In the genomic region with DNA sequence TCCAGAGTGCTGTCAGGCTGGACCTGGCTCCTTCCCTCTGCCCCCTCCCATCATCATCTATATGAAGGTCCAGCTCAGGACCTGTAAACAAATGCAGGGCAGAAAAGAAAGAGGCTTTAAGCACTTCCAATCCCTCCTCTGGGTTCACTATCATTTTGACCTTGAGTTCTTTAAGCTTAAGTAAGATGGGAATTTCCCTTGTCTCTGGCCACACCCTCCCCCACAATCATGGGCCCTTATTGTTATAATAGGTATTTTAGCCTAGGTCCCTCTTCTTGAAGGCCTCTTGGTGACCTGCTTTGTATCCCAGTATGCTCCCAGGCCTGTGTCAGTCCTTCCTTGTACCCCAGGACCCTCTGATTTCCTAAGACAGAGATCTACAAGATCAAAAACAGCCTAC, we compare ENCODE assay signal across 12 cellular contexts. TPM values are rescaled to one million over a fixed set of nuclear protein-coding genes. Genes with fewer than 3 reads are reported as not detected.
DNase-seq lines count a peak whose midpoint lies in the region; ATAC-seq and TF ChIP-seq lines count a peak whose summit lies in the region.
"Had no signal": no experiment of that assay in that cellular context is flagged by ENCODE, and none has a peak within 500 bp of the region (broad histone marks: within the 10 kb centered on the region; RNA-seq: fewer than 3 reads in every experiment).

No MANE protein-coding gene starts in this region.

- peak overlapping the region; percentile 31; the same call in 1 of the 2 replicates for H3K27ac ChIP-seq in ACC112 (ENCODE audit: low read depth, low read length)
- peak overlapping the region; percentile 40 for H3K27ac ChIP-seq in hepatocyte
- no peak overlapping the region for H3K27ac ChIP-seq in vagina
- H3K27ac ChIP-seq: VCaP had no signal

- H3K9me3 Mint-ChIP-seq in activated B cell treated with CpG ODN at 0.5 μM for 24 hours (no peaks in the 10 kb centered on the region), CD14-positive monocyte (peaks cover 0 to 2% (median 0%) of the 10 kb centered on the region in 7 donors)

- H2AFZ ChIP-seq in ACC112 (ENCODE audit: low read length, unreplicated experiment) (no peak overlapping the region), hepatocyte (no peak overlapping the region)

- POLR2A ChIA-PET in activated B cell treated with CpG ODN at 0.5 μM for 24 hours (lab: Charles Lee), result interaction anchor here (0.5 to 1.0 kb wide), 3 partner anchors 14 to 147 kb away, joined by 3 to 10 read pairs (median 4); no protein-coding TSS in a partner anchor

- H3K36me3 Mint-ChIP-seq in activated B cell treated with CpG ODN at 0.5 μM for 24 hours (ENCODE audit: low read depth), result no peaks in the 10 kb centered on the region
- H3K36me3 Mint-ChIP-seq in CD14-positive monocyte, result no peaks in the 10 kb centered on the region

- H3K79me2 ChIP-seq in ACC112 (ENCODE audit: control insufficient read depth, insufficient read depth, low read length, unreplicated experiment) (no peaks in the 10 kb centered on the region), hepatocyte (no peaks in the 10 kb centered on the region)

- H3K27ac Mint-ChIP-seq in activated B cell treated with CpG ODN at 0.5 μM for 24 hours, result peak overlapping the region; percentile 56
- H3K27ac Mint-ChIP-seq in CD14-positive monocyte, result peak overlapping the region in 3 of 7 donors; percentile 5 to 23 (median 21)

- H3K4me3 ChIP-seq in ACC112 (ENCODE audit: low read depth, low read length), result no peak overlapping the region
- no peak overlapping the region for H3K4me3 ChIP-seq in hepatocyte
- no peak overlapping the region for H3K4me3 ChIP-seq in vagina
- H3K4me3 ChIP-seq: MG63 had no signal

- no peak for DNase-seq in activated B cell treated with CpG ODN at 0.5 μM for 24 hours
- peak; percentile 40 for DNase-seq in hepatocyte (ENCODE audit: low spot score)
- no peak for DNase-seq in NCI-H524 treated with DMSO at 0.1 percent for 48 hours (lab: John Stamatoyannopoulos, UW)
- no peak for DNase-seq in CD14-positive monocyte (ENCODE audit: low spot score)
- no peak for DNase-seq in vagina (ENCODE audit: extremely low spot score in 2 of 2)
- DNase-seq: amygdala, DMS 273 treated with DMSO at 0.1 percent for 48 hours, MG63 had no signal

- H3K27me3 ChIP-seq in ACC112 (ENCODE audit: insufficient read depth, low read length), result no peaks in the 10 kb centered on the region
- H3K27me3 ChIP-seq in hepatocyte, result no peaks in the 10 kb centered on the region
- no peaks in the 10 kb centered on the region for H3K27me3 ChIP-seq in vagina
- H3K27me3 ChIP-seq: MG63 had no signal

- H3K4me2 ChIP-seq in hepatocyte, result no peak overlapping the region

- H3K4me1 Mint-ChIP-seq in activated B cell treated with CpG ODN at 0.5 μM for 24 hours (peaks cover 14% of the 10 kb centered on the region), CD14-positive monocyte (peaks cover 18% of the 10 kb centered on the region)

- intact Hi-C loops in activated B cell treated with CpG ODN at 0.5 μM for 24 hours (cut with micrococcal nuclease) (no loop called here), CD14-positive monocyte (cut with micrococcal nuclease) (no loop called here), vagina (cut with DNase I) (no loop called here)

- H3K4me3 Mint-ChIP-seq in activated B cell treated with CpG ODN at 0.5 μM for 24 hours (peak overlapping the region; percentile 24), CD14-positive monocyte (no peak overlapping the region)

- ATAC-seq in GM18498 (IDR thresholded peaks at IDR 0.05; ENCODE audit: unreplicated experiment) (peak; percentile 49), activated B cell treated with CpG ODN at 0.5 μM for 24 hours (ENCODE audit: low read depth) (peak; percentile 87), GM18511 (IDR thresholded peaks at IDR 0.05; ENCODE audit: unreplicated experiment) (no peak)

- no peaks in the 10 kb centered on the region for H3K9me3 ChIP-seq in hepatocyte (ENCODE audit: low read depth)
- no peaks in the 10 kb centered on the region for H3K9me3 ChIP-seq in vagina
- H3K9me3 ChIP-seq: MG63 had no signal

- no peaks in the 10 kb centered on the region for H3K27me3 Mint-ChIP-seq in activated B cell treated with CpG ODN at 0.5 μM for 24 hours
- peaks cover 0 to 3% (median 0%) of the 10 kb centered on the region in 3 donors for H3K27me3 Mint-ChIP-seq in CD14-positive monocyte (ENCODE audit: low read depth in 3 of 3)

- TF ChIP-seq CTCF in activated B cell treated with CpG ODN at 0.5 μM for 24 hours (IDR thresholded peaks at IDR 0.05), result no peak
- no peak for TF ChIP-seq CTCF in hepatocyte (IDR thresholded peaks at IDR 0.05; ENCODE audit: poor library complexity)
- TF ChIP-seq CTCF in CD14-positive monocyte (IDR thresholded peaks at IDR 0.05), result no peak
- TF ChIP-seq CTCF in vagina (IDR thresholded peaks at IDR 0.05), result no peak

- TF ChIP-seq POLR2A in vagina (IDR thresholded peaks at IDR 0.05), result no peak

- CTCF ChIA-PET in activated B cell treated with CpG ODN at 0.5 μM for 24 hours (lab: Charles Lee), result no interaction called here

- H3K4me1 ChIP-seq in ACC112 (ENCODE audit: control insufficient read depth, insufficient read depth, low read length, unreplicated experiment), result peaks cover 54% of the 10 kb centered on the region
- H3K4me1 ChIP-seq in hepatocyte (ENCODE audit: insufficient read depth), result peaks cover 11% of the 10 kb centered on the region
- peaks cover 16% of the 10 kb centered on the region for H3K4me1 ChIP-seq in vagina

- H3K9me2 ChIP-seq in hepatocyte (replicated peaks; ENCODE audit: insufficient read depth), result no peaks in the 10 kb centered on the region

- H3K36me3 ChIP-seq in ACC112 (ENCODE audit: insufficient read depth, low read length) (no peaks in the 10 kb centered on the region), hepatocyte (replicated peaks; ENCODE audit: insufficient read depth, low read depth) (no peaks in the 10 kb centered on the region), vagina (no peaks in the 10 kb centered on the region)
- H3K36me3 ChIP-seq: MG63 had no signal

- no peaks in the 10 kb centered on the region for H4K20me1 ChIP-seq in hepatocyte (ENCODE audit: insufficient read depth, poor library complexity, severe bottlenecking)

RNA-seq across cellular contexts. Expression of gene EPS15, which starts 45.1 kb away (rescaled TPM):
- 150 and 151 TPM in 2 replicates for total RNA-seq in activated B cell treated with CpG ODN at 0.5 μM for 24 hours
- total RNA-seq in hepatocyte, result 38.6 and 46.0 TPM in 2 replicates
- polyA plus RNA-seq in hepatocyte, result 14.9 and 15.6 TPM in 2 replicates
- 10 to 100 TPM; 36.4 to 53.6 TPM for polyA plus RNA-seq in CD14-positive monocyte
- 70.5 TPM for total RNA-seq in vagina

RNA-seq across cellular contexts. Expression of gene OSBPL9, which starts 52.8 kb away (rescaled TPM):
- 58.2 and 63.7 TPM in 2 replicates for total RNA-seq in activated B cell treated with CpG ODN at 0.5 μM for 24 hours
- total RNA-seq in hepatocyte, result 107 and 288 TPM in 2 replicates
- polyA plus RNA-seq in hepatocyte, result 59.5 and 71.0 TPM in 2 replicates
- polyA plus RNA-seq in CD14-positive monocyte, result 10 to 100 TPM; 31.3 to 41.4 TPM
- total RNA-seq in vagina, result 72.2 TPM
